9 cellular contexts compared by ENCODE assay signal in genomic region chr13:43664700-43665191, GRCh38.
A peak's percentile ranks its signal among the peaks of the same experiment; 100 is the strongest.
DNase-seq lines count a peak whose midpoint lies in the region; ATAC-seq and TF ChIP-seq lines count a peak whose summit lies in the region.
"Had no signal": no experiment of that assay in that cellular context is flagged by ENCODE, and none has a peak within 500 bp of the region (broad histone marks: within the 10 kb centered on the region; RNA-seq: fewer than 3 reads in every experiment).

No MANE protein-coding gene starts in this region.

- peak overlapping the region; percentile 63 for H3K4me3 Mint-ChIP-seq in activated naive CD8-positive, alpha-beta T cell treated with anti-CD3 and anti-CD28 coated beads, Interleukin-2, amount 10 ng/mL, durations not matched to agents 7 days and 5 days

- H3K27me3 ChIP-seq in HAP-1 (ENCODE audit: low read depth) (peaks cover 6% of the 10 kb centered on the region), kidney epithelial cell (ENCODE audit: control insufficient read depth, insufficient read depth, low read length) (no peaks in the 10 kb centered on the region)
- H3K27me3 ChIP-seq: ascending aorta had no signal

- H3K4me1 ChIP-seq in HAP-1: peaks cover 15% of the 10 kb centered on the region
- H3K4me1 ChIP-seq: ascending aorta had no signal

- peaks cover 1% of the 10 kb centered on the region for H3K36me3 Mint-ChIP-seq in activated naive CD8-positive, alpha-beta T cell treated with anti-CD3 and anti-CD28 coated beads, Interleukin-2, amount 10 ng/mL, durations not matched to agents 7 days and 5 days

- H3K9me3 Mint-ChIP-seq in activated naive CD8-positive, alpha-beta T cell treated with anti-CD3 and anti-CD28 coated beads, Interleukin-2, amount 10 ng/mL, durations not matched to agents 7 days and 5 days: no peaks in the 10 kb centered on the region

- peak; percentile 53 for DNase-seq in A172 (ENCODE audit: low spot score)
- DNase-seq in HAP-1 (ENCODE audit: low spot score in 2 of 2): peak; percentile 11 to 12
- peak; percentile 33 for DNase-seq in activated naive CD8-positive, alpha-beta T cell treated with anti-CD3 and anti-CD28 coated beads, Interleukin-2, amount 10 ng/mL, durations not matched to agents 7 days and 5 days
- peak; percentile 4 for DNase-seq in kidney epithelial cell (ENCODE audit: low read depth)
- no peak for DNase-seq in stimulated activated CD8-positive, alpha-beta memory T cell treated with anti-CD3 and anti-CD28 coated beads, Interleukin-4, amount 100 ng/mL, for 48 hours
- no peak for DNase-seq in SHP77 (lab: John Stamatoyannopoulos, UW)
- no peak for DNase-seq in NCI-H1092 (lab: John Stamatoyannopoulos, UW)
- no peak for DNase-seq in NCI-H1930 (lab: John Stamatoyannopoulos, UW)

- H3K4me3 ChIP-seq in HAP-1: no peak overlapping the region
- no peak overlapping the region for H3K4me3 ChIP-seq in kidney epithelial cell (ENCODE audit: low read depth, low read length)
- H3K4me3 ChIP-seq: ascending aorta had no signal

- in situ Hi-C loops in HAP-1 (cut with MboI; ENCODE audit: low sequenced_read_pairs): no loop called here

- H3K27me3 Mint-ChIP-seq in activated naive CD8-positive, alpha-beta T cell treated with anti-CD3 and anti-CD28 coated beads, Interleukin-2, amount 10 ng/mL, durations not matched to agents 7 days and 5 days: no peaks in the 10 kb centered on the region

- no peaks in the 10 kb centered on the region for H3K9me3 ChIP-seq in HAP-1
- H3K9me3 ChIP-seq: ascending aorta had no signal

- peak; percentile 61 for ATAC-seq in activated naive CD8-positive, alpha-beta T cell treated with anti-CD3 and anti-CD28 coated beads, Interleukin-2, amount 10 ng/mL, durations not matched to agents 7 days and 5 days (ENCODE audit: low read depth)

- H3K36me3 ChIP-seq in HAP-1 (replicated peaks): no peaks in the 10 kb centered on the region
- no peaks in the 10 kb centered on the region for H3K36me3 ChIP-seq in kidney epithelial cell (ENCODE audit: control insufficient read depth, insufficient read depth, low read length)
- H3K36me3 ChIP-seq: ascending aorta had no signal

- H3K4me1 Mint-ChIP-seq in activated naive CD8-positive, alpha-beta T cell treated with anti-CD3 and anti-CD28 coated beads, Interleukin-2, amount 10 ng/mL, durations not matched to agents 7 days and 5 days: peaks cover 9% of the 10 kb centered on the region

- POLR2A ChIA-PET in activated naive CD8-positive, alpha-beta T cell treated with anti-CD3 and anti-CD28 coated beads, Interleukin-2, amount 10 ng/mL, durations not matched to agents 7 days and 5 days (lab: Charles Lee): no interaction called here

- TF ChIP-seq CTCF in kidney epithelial cell (IDR thresholded peaks at IDR 0.05; ENCODE audit: insufficient read depth, low read length, poor library complexity, severe bottlenecking): no peak

- peak overlapping the region; percentile 65 for H3K27ac Mint-ChIP-seq in activated naive CD8-positive, alpha-beta T cell treated with anti-CD3 and anti-CD28 coated beads, Interleukin-2, amount 10 ng/mL, durations not matched to agents 7 days and 5 days

Comparison
In these comparisons a context has a peak if more than half of its experiments do, and no peak if none do; other contexts are left out.
1. DNase-seq: peak in A172 (single experiment), HAP-1 (2 of 2), activated naive CD8-positive, alpha-beta T cell treated with anti-CD3 and anti-CD28 coated beads, Interleukin-2, amount 10 ng/mL, durations not matched to agents 7 days and 5 days (single experiment) and kidney epithelial cell (single experiment); none in stimulated activated CD8-positive, alpha-beta memory T cell treated with anti-CD3 and anti-CD28 coated beads, Interleukin-4, amount 100 ng/mL, for 48 hours (single experiment), SHP77 (0 of 2), NCI-H1092 (single experiment) and NCI-H1930 (0 of 2).